ENCODE assay signal across 8 cellular contexts in the genomic region with DNA sequence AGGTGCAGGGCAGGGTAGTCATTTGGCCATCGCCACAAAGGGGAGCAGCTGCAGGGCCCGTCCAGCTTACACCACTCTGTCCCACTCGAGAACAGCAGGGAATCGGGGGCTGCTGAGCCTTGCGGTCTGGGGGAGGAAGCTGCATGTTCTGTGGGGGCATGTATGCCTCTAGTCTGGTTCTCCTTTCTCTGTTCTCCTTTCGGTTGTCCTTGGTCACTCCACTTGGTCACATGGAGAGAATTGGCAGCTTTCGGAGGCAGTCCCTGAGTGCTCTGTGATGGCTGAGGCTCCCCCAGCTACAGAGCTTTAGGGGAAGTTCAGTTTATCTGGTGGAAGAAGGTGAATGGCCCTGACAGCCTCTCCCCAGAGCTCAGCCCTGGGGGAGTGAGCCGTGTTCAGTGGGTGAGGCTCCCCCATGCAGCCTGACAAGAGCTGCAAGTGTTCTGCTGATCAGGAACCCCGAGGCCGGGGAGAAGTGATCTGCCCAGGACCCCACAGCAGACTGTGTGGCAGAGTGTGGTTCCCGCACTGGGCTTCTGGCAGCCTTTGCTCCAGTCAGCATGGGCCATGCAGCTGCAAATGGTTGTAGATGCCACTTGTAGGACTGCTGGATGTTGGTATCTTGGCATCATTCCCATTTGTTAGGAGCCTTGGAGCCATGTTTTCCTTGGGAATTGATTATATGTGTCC. TPM values are rescaled to one million over a fixed set of nuclear protein-coding genes. Genes with fewer than 3 reads are reported as not detected.
DNase-seq lines count a peak whose midpoint lies in the region; ATAC-seq lines count a peak whose summit lies in the region.

No MANE protein-coding gene starts in this region.

- H2BK5ac ChIP-seq in neuronal stem cell (ENCODE audit: low read length): no peak overlapping the region

- in situ Hi-C loops in HAP-1 (cut with MboI; ENCODE audit: low sequenced_read_pairs): no loop called here

- peaks cover 0 to 4% of the 10 kb centered on the region in 2 donors for H3K9me3 ChIP-seq in neuronal stem cell (replicated peaks in 1 of 2; ENCODE audit: control insufficient read depth in 2 of 2, insufficient read depth in 1 of 2, low read depth in 1 of 2, low read length in 2 of 2)
- H3K9me3 ChIP-seq in HAP-1: no peaks in the 10 kb centered on the region

- H2BK120ac ChIP-seq in neuronal stem cell (ENCODE audit: low read depth, low read length): no peak overlapping the region

- no CpG with 5 or more reads among the region's 11 CpGs for WGBS in neuronal stem cell (ENCODE audit: extremely low coverage in 2 of 2, insufficient read length in 2 of 2, insufficient replicate concordance in 1 of 2), 2 donors

- no peak overlapping the region for H3K23ac ChIP-seq in neuronal stem cell (ENCODE audit: low read depth, low read length, poor library complexity)

- H2BK15ac ChIP-seq in neuronal stem cell (ENCODE audit: low read length): peak overlapping the region; percentile 30

- no peak overlapping the region for H3K4ac ChIP-seq in neuronal stem cell (ENCODE audit: low read length)

- ATAC-seq in GM18499 (IDR thresholded peaks at IDR 0.05; ENCODE audit: insufficient read depth, unreplicated experiment) (peak; percentile 77), GM21526 (IDR thresholded peaks at IDR 0.05; ENCODE audit: low FRiP score, unreplicated experiment) (peak; percentile 78)

- H3K27ac ChIP-seq in angular gyrus (ENCODE audit: low read depth, low read length): peak overlapping the region; percentile 9
- no peak overlapping the region for H3K27ac ChIP-seq in neuronal stem cell (replicated peaks; ENCODE audit: low read length)

- no peaks in the 10 kb centered on the region for H3K79me1 ChIP-seq in neuronal stem cell (ENCODE audit: low read depth, low read length)

- H3K4me3 ChIP-seq in neuronal stem cell (ENCODE audit: low read length in 2 of 2) (no peak overlapping the region), HAP-1 (no peak overlapping the region)

- H2AFZ ChIP-seq in neuronal stem cell (ENCODE audit: low read length): no peak overlapping the region

- H3K36me3 ChIP-seq in neuronal stem cell (replicated peaks in 1 of 2; ENCODE audit: control insufficient read depth in 2 of 2, insufficient read depth in 2 of 2, low read length in 2 of 2) (no peaks in the 10 kb centered on the region), HAP-1 (replicated peaks) (no peaks in the 10 kb centered on the region)

- H4K8ac ChIP-seq in neuronal stem cell (ENCODE audit: low read depth, low read length): no peak overlapping the region

- H2BK12ac ChIP-seq in neuronal stem cell (ENCODE audit: low read length): no peak overlapping the region

- H3K4me1 ChIP-seq in neuronal stem cell (ENCODE audit: control insufficient read depth in 2 of 2, insufficient read depth in 1 of 2, low read depth in 1 of 2, low read length in 2 of 2) (no peaks in the 10 kb centered on the region), HAP-1 (no peaks in the 10 kb centered on the region)

- DNase-seq in KG1 (lab: John Stamatoyannopoulos, UW) (peak; percentile 59), neuronal stem cell (ENCODE audit: low spot score) (no peak), HAP-1 (ENCODE audit: low spot score in 2 of 2) (no peak), middle frontal gyrus (ENCODE audit: extremely low spot score, low spot score) (no peak), NCI-H446 treated with DMSO at 0.1 percent for 48 hours (lab: John Stamatoyannopoulos, UW) (no peak)

- no peak overlapping the region for H3K18ac ChIP-seq in neuronal stem cell (ENCODE audit: low read length)

- H2AK5ac ChIP-seq in neuronal stem cell (ENCODE audit: low read depth, low read length): no peak overlapping the region

- no peak overlapping the region for H3K14ac ChIP-seq in neuronal stem cell (ENCODE audit: low read length)

- no peak overlapping the region for H3K4me2 ChIP-seq in neuronal stem cell (ENCODE audit: insufficient read depth, low read length, poor library complexity, severe bottlenecking)

- no peak overlapping the region for H4K91ac ChIP-seq in neuronal stem cell (ENCODE audit: low read depth, low read length, poor library complexity)

- no peak overlapping the region for H3K9ac ChIP-seq in neuronal stem cell (ENCODE audit: low read depth, low read length, poor library complexity)

- H3K27me3 ChIP-seq in neuronal stem cell (ENCODE audit: control insufficient read depth in 3 of 3, insufficient read depth in 3 of 3, low read depth in 1 of 3, low read length in 3 of 3) (peaks cover 0 to 48% (median 0%) of the 10 kb centered on the region in 3 experiments), HAP-1 (ENCODE audit: low read depth) (peaks cover 15% of the 10 kb centered on the region)

RNA-seq across cellular contexts. Expression of gene SMPD3, which starts 22.3 kb away (rescaled TPM):
- 0.21 TPM for polyA plus RNA-seq in neuronal stem cell (2013, experiment 1 of 2)
- 0.15 TPM for polyA plus RNA-seq in neuronal stem cell (2013, experiment 2 of 2)
